28 cellular contexts compared by ENCODE assay signal in genomic region chr18:31572368-31572767, GRCh38. TPM values are rescaled to one million over a fixed set of nuclear protein-coding genes. Genes with fewer than 3 reads are reported as not detected.
"Had no signal": no experiment of that assay in that cellular context is flagged by ENCODE, and none has a peak within 500 bp of the region (broad histone marks: within the 10 kb centered on the region; RNA-seq: fewer than 3 reads in every experiment).

No MANE protein-coding gene starts in this region.

- H3K4me3 Mint-ChIP-seq: activated T-cell treated with anti-CD3 and anti-CD28 coated beads, Interleukin-2, amount 50 U/mL, for 24 hours; activated T-helper 17 cell treated with anti-CD3 and anti-CD28 coated beads, Interleukin-2, amount 50 U/mL, for 72 hours; central memory CD8-positive, alpha-beta T cell; immature natural killer cell; natural killer cell; stimulated activated naive B cell treated with anti-CD40 and anti-IgM and Interleukin-4, amounts not matched to agents 10 μg/mL and 1 μg/mL and 100 μg/mL, for 72 hours; T-cell; T-helper 2 cell treated with Interferon-gamma antibody and Interleukin-4, amounts not matched to agents 5 μg/mL and 100 μg/mL, for 36 hours had no signal

- H3K4me2 ChIP-seq: smooth muscle cell had no signal

- H3K36me3 ChIP-seq: neutrophil, pancreas, sigmoid colon, thoracic aorta had no signal

- H3K9me3 ChIP-seq: neutrophil, pancreas, sigmoid colon, thoracic aorta had no signal

- FAIRE-seq: colon, pancreas, TTC549 had no signal

- DNase-seq: activated CD4-positive, alpha-beta T cell treated with anti-CD3 and anti-CD28 coated beads, Interleukin-2, amount 50 U/mL, for 4 hours; activated CD8-positive, alpha-beta memory T cell treated with anti-CD3 and anti-CD28 coated beads for 24 hours; activated CD8-positive, alpha-beta memory T cell treated with anti-CD3 and anti-CD28 coated beads, Interleukin-2, amount 50 U/mL, for 4 hours; activated T-cell treated with anti-CD3 and anti-CD28 coated beads, Interleukin-2, amount 50 U/mL, for 24 hours; aorta; immature natural killer cell; kidney glomerular epithelial cell; left ventricle myocardium superior; mammary epithelial cell; midbrain; natural killer cell; pancreas; sigmoid colon; stimulated activated CD4-positive, alpha-beta T cell treated with anti-CD3 and anti-CD28 coated beads, Interleukin-15, amount 100 ng/mL, for 24 hours; stimulated activated naive B cell treated with anti-CD40 and anti-IgM and Interleukin-4, amounts not matched to agents 10 μg/mL and 1 μg/mL and 100 μg/mL, for 72 hours; T-cell had no signal

- H3K4me1 Mint-ChIP-seq: activated T-helper 17 cell treated with anti-CD3 and anti-CD28 coated beads, Interleukin-2, amount 50 U/mL, for 72 hours; central memory CD8-positive, alpha-beta T cell; immature natural killer cell; natural killer cell; stimulated activated naive B cell treated with anti-CD40 and anti-IgM and Interleukin-4, amounts not matched to agents 10 μg/mL and 1 μg/mL and 100 μg/mL, for 72 hours; T-cell had no signal

- H3K36me3 Mint-ChIP-seq: activated naive CD4-positive, alpha-beta T cell treated with anti-CD3 and anti-CD28 coated beads, Interleukin-2, amount 50 U/mL, for 72 hours; immature natural killer cell; natural killer cell; stimulated activated naive B cell treated with anti-CD40 and anti-IgM and Interleukin-4, amounts not matched to agents 10 μg/mL and 1 μg/mL and 100 μg/mL, for 72 hours; T-cell had no signal

- H3K27ac Mint-ChIP-seq: activated naive CD4-positive, alpha-beta T cell treated with anti-CD3 and anti-CD28 coated beads, Interleukin-2, amount 50 U/mL, for 72 hours; activated T-cell treated with anti-CD3 and anti-CD28 coated beads, Interleukin-2, amount 50 U/mL, for 24 hours; activated T-helper 17 cell treated with anti-CD3 and anti-CD28 coated beads, Interleukin-2, amount 50 U/mL, for 72 hours; immature natural killer cell; natural killer cell; stimulated activated naive B cell treated with anti-CD40 and anti-IgM and Interleukin-4, amounts not matched to agents 10 μg/mL and 1 μg/mL and 100 μg/mL, for 72 hours; T-cell; T-helper 2 cell treated with Interferon-gamma antibody and Interleukin-4, amounts not matched to agents 5 μg/mL and 100 μg/mL, for 36 hours had no signal

- ATAC-seq: activated naive CD4-positive, alpha-beta T cell treated with anti-CD3 and anti-CD28 coated beads, Interleukin-2, amount 50 U/mL, for 72 hours; activated T-helper 17 cell treated with anti-CD3 and anti-CD28 coated beads, Interleukin-2, amount 50 U/mL, for 72 hours; left ventricle myocardium superior; natural killer cell; pancreas; stimulated activated naive B cell treated with anti-CD40 and anti-IgM and Interleukin-4, amounts not matched to agents 10 μg/mL and 1 μg/mL and 100 μg/mL, for 72 hours; T-cell had no signal

- H3K27me3 Mint-ChIP-seq: activated T-cell treated with anti-CD3 and anti-CD28 coated beads, Interleukin-2, amount 50 U/mL, for 24 hours; activated T-helper 17 cell treated with anti-CD3 and anti-CD28 coated beads, Interleukin-2, amount 50 U/mL, for 72 hours; central memory CD8-positive, alpha-beta T cell; stimulated activated naive B cell treated with anti-CD40 and anti-IgM and Interleukin-4, amounts not matched to agents 10 μg/mL and 1 μg/mL and 100 μg/mL, for 72 hours; T-cell had no signal

- H3K27me3 ChIP-seq: neutrophil, pancreas, sigmoid colon had no signal

- H3K4me3 ChIP-seq: pancreas, sigmoid colon, smooth muscle cell, thoracic aorta had no signal

- H3K9me3 Mint-ChIP-seq: activated naive CD4-positive, alpha-beta T cell treated with anti-CD3 and anti-CD28 coated beads, Interleukin-2, amount 50 U/mL, for 72 hours; activated T-cell treated with anti-CD3 and anti-CD28 coated beads, Interleukin-2, amount 50 U/mL, for 24 hours; activated T-helper 17 cell treated with anti-CD3 and anti-CD28 coated beads, Interleukin-2, amount 50 U/mL, for 72 hours; central memory CD8-positive, alpha-beta T cell; immature natural killer cell; natural killer cell; stimulated activated naive B cell treated with anti-CD40 and anti-IgM and Interleukin-4, amounts not matched to agents 10 μg/mL and 1 μg/mL and 100 μg/mL, for 72 hours; T-cell; T-helper 2 cell treated with Interferon-gamma antibody and Interleukin-4, amounts not matched to agents 5 μg/mL and 100 μg/mL, for 36 hours had no signal

- H3K4me1 ChIP-seq: pancreas, sigmoid colon had no signal

- H3K27ac ChIP-seq: neutrophil, pancreas, sigmoid colon, thoracic aorta had no signal

RNA-seq across cellular contexts. Expression of gene TTR, which starts 19.3 kb away (rescaled TPM):
- total RNA-seq: activated naive CD4-positive, alpha-beta T cell treated with anti-CD3 and anti-CD28 coated beads, Interleukin-2, amount 50 U/mL, for 72 hours; activated T-helper 17 cell treated with anti-CD3 and anti-CD28 coated beads, Interleukin-2, amount 50 U/mL, for 72 hours; aorta; dermis microvascular lymphatic vessel endothelial cell; fibroblast of villous mesenchyme; glomerular endothelial cell; left ventricle myocardium superior; mammary epithelial cell; natural killer cell; smooth muscle cell; thoracic aorta had no signal
- polyA plus RNA-seq: immature natural killer cell, mammary epithelial cell had no signal
